ENCODE assay signal across 8 cellular contexts in the genomic region with DNA sequence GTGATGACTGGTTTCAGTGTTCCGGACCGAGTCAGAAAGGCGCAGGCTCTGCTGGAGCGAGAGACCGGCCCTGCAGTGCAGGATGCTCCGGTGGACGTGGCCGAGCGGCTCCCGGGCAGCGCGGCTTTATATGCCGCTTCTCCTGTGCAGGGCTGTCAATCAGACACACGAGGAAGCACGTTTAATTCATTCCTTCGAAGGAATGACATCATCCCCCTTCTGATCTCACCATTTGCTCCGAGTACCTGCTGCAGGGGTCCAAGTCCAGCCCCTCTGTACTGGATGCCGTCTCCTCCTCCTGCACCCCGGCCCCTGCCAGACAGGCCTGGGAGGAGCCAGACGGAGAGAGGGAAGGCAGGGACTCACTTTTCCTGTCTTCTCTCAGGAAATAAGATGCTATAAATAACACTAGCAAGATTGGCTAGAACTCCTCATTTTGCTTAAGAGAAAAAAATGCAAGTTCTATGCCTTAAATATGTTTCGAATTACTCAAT. TPM values are rescaled to one million over a fixed set of nuclear protein-coding genes. Genes with fewer than 3 reads are reported as not detected.
A peak's percentile ranks its signal among the peaks of the same experiment; 100 is the strongest.
DNase-seq lines count a peak whose midpoint lies in the region; ATAC-seq and TF ChIP-seq lines count a peak whose summit lies in the region.

A gene (minus strand): TSS at position 102 of the 494 bp plus-strand sequence. CDS start 3,062 bp downstream, outside the sequence.

- H3K27ac ChIP-seq in CD8-positive, alpha-beta T cell (ENCODE audit: low read depth, low read length) = no peak within 1 kb of the TSS
- peak within 1 kb of the TSS; percentile 22 for H3K27ac ChIP-seq in left ventricle myocardium inferior (replicated peaks)

- POLR2A ChIA-PET in CD8-positive, alpha-beta T cell (lab: Charles Lee) = no interaction called here

- CTCF ChIA-PET in CD8-positive, alpha-beta T cell (lab: Charles Lee) = no interaction called here
- CTCF ChIA-PET in activated CD8-positive, alpha-beta memory T cell treated with anti-CD3 and anti-CD28 coated beads, Interleukin-2, amount 10 ng/mL, durations not matched to agents 7 days and 5 days (lab: Charles Lee) = no interaction called here

- no peak within 1 kb of the TSS for H3K27ac Mint-ChIP-seq in CD8-positive, alpha-beta T cell
- no peak within 1 kb of the TSS for H3K27ac Mint-ChIP-seq in activated CD8-positive, alpha-beta memory T cell treated with anti-CD3 and anti-CD28 coated beads, Interleukin-2, amount 10 ng/mL, durations not matched to agents 7 days and 5 days

- peaks cover 63% of the 10 kb centered on the region for H3K27me3 Mint-ChIP-seq in CD8-positive, alpha-beta T cell (ENCODE audit: low read depth)
- H3K27me3 Mint-ChIP-seq in activated CD8-positive, alpha-beta memory T cell treated with anti-CD3 and anti-CD28 coated beads, Interleukin-2, amount 10 ng/mL, durations not matched to agents 7 days and 5 days = peaks cover 70% of the 10 kb centered on the region

- H3K36me3 ChIP-seq in CD8-positive, alpha-beta T cell (ENCODE audit: insufficient read depth, low read length) = no peaks in the 10 kb centered on the region
- H3K36me3 ChIP-seq in adipocyte (ENCODE audit: control insufficient read depth, insufficient read depth, low read length, severe bottlenecking) = peaks cover 15% of the 10 kb centered on the region
- H3K36me3 ChIP-seq in left ventricle myocardium inferior = no peaks in the 10 kb centered on the region

- DNase-seq in CD8-positive, alpha-beta T cell = no peak
- DNase-seq in adipocyte (ENCODE audit: low read depth) (peak; percentile 96), left ventricle myocardium inferior (peak; percentile 56), posterior vena cava (ENCODE audit: low spot score) (peak; percentile 94)
- no peak for DNase-seq in activated CD8-positive, alpha-beta memory T cell treated with anti-CD3 and anti-CD28 coated beads, Interleukin-2, amount 10 ng/mL, durations not matched to agents 7 days and 5 days
- no peak for DNase-seq in stimulated activated CD8-positive, alpha-beta memory T cell treated with anti-CD3 and anti-CD28 coated beads, Interleukin-4, amount 100 ng/mL, for 48 hours

- no peaks in the 10 kb centered on the region for H3K36me3 Mint-ChIP-seq in CD8-positive, alpha-beta T cell
- no peaks in the 10 kb centered on the region for H3K36me3 Mint-ChIP-seq in activated CD8-positive, alpha-beta memory T cell treated with anti-CD3 and anti-CD28 coated beads, Interleukin-2, amount 10 ng/mL, durations not matched to agents 7 days and 5 days

- intact Hi-C loops in CD8-positive, alpha-beta T cell (cut with DNase I, micrococcal nuclease) = no loop called here
- intact Hi-C loops in left ventricle myocardium inferior (cut with micrococcal nuclease) (no loop called here), posterior vena cava (cut with DNase I) (no loop called here)

- peaks cover 3% of the 10 kb centered on the region for H3K9me3 Mint-ChIP-seq in CD8-positive, alpha-beta T cell
- H3K9me3 Mint-ChIP-seq in activated CD8-positive, alpha-beta memory T cell treated with anti-CD3 and anti-CD28 coated beads, Interleukin-2, amount 10 ng/mL, durations not matched to agents 7 days and 5 days (ENCODE audit: low read depth) = no peaks in the 10 kb centered on the region

- no peaks in the 10 kb centered on the region for H3K9me3 ChIP-seq in CD8-positive, alpha-beta T cell (ENCODE audit: low read length)
- no peaks in the 10 kb centered on the region for H3K9me3 ChIP-seq in adipocyte (ENCODE audit: control insufficient read depth, low read length)
- peaks cover 7% of the 10 kb centered on the region for H3K9me3 ChIP-seq in left ventricle myocardium inferior (replicated peaks)

- H3K4me1 Mint-ChIP-seq in CD8-positive, alpha-beta T cell (ENCODE audit: low read depth) = peaks cover 26% of the 10 kb centered on the region
- H3K4me1 Mint-ChIP-seq in activated CD8-positive, alpha-beta memory T cell treated with anti-CD3 and anti-CD28 coated beads, Interleukin-2, amount 10 ng/mL, durations not matched to agents 7 days and 5 days = peaks cover 3% of the 10 kb centered on the region

- H3K4me3 Mint-ChIP-seq in CD8-positive, alpha-beta T cell = peak within 1 kb of the TSS; percentile 58
- no peak within 1 kb of the TSS for H3K4me3 Mint-ChIP-seq in activated CD8-positive, alpha-beta memory T cell treated with anti-CD3 and anti-CD28 coated beads, Interleukin-2, amount 10 ng/mL, durations not matched to agents 7 days and 5 days

- H3K4me3 ChIP-seq in CD8-positive, alpha-beta T cell (ENCODE audit: low read depth, low read length) = peak within 1 kb of the TSS; percentile 29
- peak within 1 kb of the TSS; percentile 93 for H3K4me3 ChIP-seq in adipocyte (ENCODE audit: low read length)
- H3K4me3 ChIP-seq in left ventricle myocardium inferior = peak within 1 kb of the TSS; percentile 54

- peak within 1 kb of the TSS; percentile 93 for H3K9ac ChIP-seq in adipocyte (ENCODE audit: low read length)

- TF ChIP-seq CTCF in CD8-positive, alpha-beta T cell (IDR thresholded peaks at IDR 0.05) = no peak
- TF ChIP-seq CTCF in left ventricle myocardium inferior (IDR thresholded peaks at IDR 0.05; ENCODE audit: borderline replicate concordance) = no peak

- H3K4me1 ChIP-seq in CD8-positive, alpha-beta T cell (ENCODE audit: insufficient read depth, low read length) = peaks cover 13% of the 10 kb centered on the region
- peaks cover 23% of the 10 kb centered on the region for H3K4me1 ChIP-seq in adipocyte (ENCODE audit: control insufficient read depth, insufficient read depth, low read length)
- peaks cover 16% of the 10 kb centered on the region for H3K4me1 ChIP-seq in left ventricle myocardium inferior

- no peak for ATAC-seq in CD8-positive, alpha-beta T cell
- no peak for ATAC-seq in activated CD8-positive, alpha-beta memory T cell treated with anti-CD3 and anti-CD28 coated beads, Interleukin-2, amount 10 ng/mL, durations not matched to agents 7 days and 5 days
- no peak for ATAC-seq in HG02623 (IDR thresholded peaks at IDR 0.05; ENCODE audit: unreplicated experiment)
- ATAC-seq in HG03460 (IDR thresholded peaks at IDR 0.05; ENCODE audit: unreplicated experiment) = no peak

- H3K27me3 ChIP-seq in CD8-positive, alpha-beta T cell (ENCODE audit: insufficient read depth, low read length) = peaks cover 13% of the 10 kb centered on the region
- H3K27me3 ChIP-seq in adipocyte (replicated peaks; ENCODE audit: control insufficient read depth, insufficient read depth, low read length) (no peaks in the 10 kb centered on the region), left ventricle myocardium inferior (ENCODE audit: low read depth) (peaks cover 93% of the 10 kb centered on the region)

RNA-seq across cellular contexts. Expression of the gene that starts here (rescaled TPM):
- not detected for total RNA-seq in CD8-positive, alpha-beta T cell
- total RNA-seq in left ventricle myocardium inferior (6.9 TPM), posterior vena cava (100 to 1,000 TPM; 358 to 373 TPM)
- total RNA-seq in activated CD8-positive, alpha-beta memory T cell treated with anti-CD3 and anti-CD28 coated beads, Interleukin-2, amount 10 ng/mL, durations not matched to agents 7 days and 5 days = not detected

Comparison
In these comparisons a context has a peak if more than half of its experiments do, and no peak if none do; other contexts are left out.
1. RNA of the gene that starts here (total RNA-seq): 358 to 373 TPM in posterior vena cava; 6.9 TPM in left ventricle myocardium inferior (single experiment), not detected in CD8-positive, alpha-beta T cell and not detected in activated CD8-positive, alpha-beta memory T cell treated with anti-CD3 and anti-CD28 coated beads, Interleukin-2, amount 10 ng/mL, durations not matched to agents 7 days and 5 days; every median in the first group is over 10 times any median in the second.
2. DNase-seq: peak in adipocyte (single experiment), left ventricle myocardium inferior (single experiment) and posterior vena cava (single experiment); none in CD8-positive, alpha-beta T cell (0 of 7), activated CD8-positive, alpha-beta memory T cell treated with anti-CD3 and anti-CD28 coated beads, Interleukin-2, amount 10 ng/mL, durations not matched to agents 7 days and 5 days (single experiment) and stimulated activated CD8-positive, alpha-beta memory T cell treated with anti-CD3 and anti-CD28 coated beads, Interleukin-4, amount 100 ng/mL, for 48 hours (single experiment).
3. H3K4me3 ChIP-seq: peak in every context shown above with its lines; median percentile 93 in adipocyte; 54 in left ventricle myocardium inferior; 29 in CD8-positive, alpha-beta T cell.